ENCODE assay signal across 1 cellular context in the genomic region with DNA sequence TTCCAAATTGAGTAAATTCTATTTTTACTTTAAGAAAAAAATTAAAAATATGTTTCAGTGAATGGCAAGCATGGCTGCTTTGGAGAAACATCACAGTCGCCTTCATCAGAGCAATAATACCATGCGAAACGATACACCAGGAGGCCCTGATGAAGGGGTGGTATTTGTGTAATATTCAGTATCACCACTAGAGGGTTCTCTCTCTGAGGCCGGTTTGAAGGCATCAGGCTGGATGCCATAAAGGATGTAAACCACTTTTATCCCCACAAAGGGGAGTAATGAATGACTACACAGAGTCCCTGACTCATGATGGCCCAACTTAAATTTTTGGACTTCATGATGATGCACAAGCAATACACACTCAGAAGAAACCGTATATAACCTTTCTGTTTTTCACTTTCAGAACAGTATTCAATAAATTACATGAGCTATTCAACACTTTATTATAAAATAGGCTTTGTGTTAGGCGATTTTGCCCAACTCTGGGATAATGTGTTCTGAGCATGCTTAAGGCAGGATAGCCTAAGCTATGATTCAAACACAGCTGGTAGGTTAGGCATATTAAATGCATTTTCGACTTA.
TF ChIP-seq lines count a peak whose summit lies in the region.

No MANE protein-coding gene starts in this region.

TF ChIP-seq in endothelial cell of umbilical vein, 7 proteins besides CTCF, POLR2A, EP300 and RAD21:
- TF ChIP-seq, protein P1, sequence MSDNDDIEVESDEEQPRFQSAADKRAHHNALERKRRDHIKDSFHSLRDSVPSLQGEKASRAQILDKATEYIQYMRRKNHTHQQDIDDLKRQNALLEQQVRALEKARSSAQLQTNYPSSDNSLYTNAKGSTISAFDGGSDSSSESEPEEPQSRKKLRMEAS (IDR thresholded peaks at IDR 0.05; ENCODE audit: insufficient read depth, insufficient read length): no peak
- no peak for TF ChIP-seq FOS (IDR thresholded peaks at IDR 0.05; ENCODE audit: borderline replicate concordance, insufficient read depth, low read length)
- TF ChIP-seq JUN (IDR thresholded peaks at IDR 0.05; ENCODE audit: borderline replicate concordance, insufficient read depth, insufficient read length, low read depth): no peak
- TF ChIP-seq EZH2 (IDR thresholded peaks at IDR 0.05; ENCODE audit: borderline replicate concordance, low read depth, low read length, severe bottlenecking): no peak
- TF ChIP-seq GATA2 (IDR thresholded peaks at IDR 0.05; ENCODE audit: insufficient read depth, insufficient read length, low read depth, low read length): no peak
- no peak for TF ChIP-seq MYC (IDR thresholded peaks at IDR 0.05; ENCODE audit: low read depth, low read length)
- no peak for TF ChIP-seq POLR2AphosphoS5 (IDR thresholded peaks at IDR 0.05; ENCODE audit: insufficient read depth, low read depth, low read length)
